Comparison of ENCODE assay signal across 11 cellular contexts in the genomic region with DNA sequence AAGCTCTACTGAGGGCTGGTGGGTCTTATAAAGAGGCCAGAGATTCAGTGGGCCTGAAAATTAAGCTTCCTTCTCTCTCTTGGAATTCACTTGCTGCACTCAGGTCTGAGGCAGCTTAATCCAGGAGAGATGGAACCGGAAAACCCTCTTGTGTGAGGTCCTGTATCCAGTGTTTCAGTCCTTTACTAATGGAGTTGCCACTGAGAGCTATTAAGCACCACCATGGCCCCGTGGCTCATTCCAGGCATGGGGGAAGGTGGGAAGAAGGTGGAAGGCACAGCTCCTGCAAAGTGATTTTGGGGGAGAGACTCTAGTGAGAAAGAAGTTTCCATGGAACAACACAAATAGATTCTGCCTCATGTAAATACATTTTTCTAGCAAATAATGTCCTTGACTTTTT. TPM values are rescaled to one million over a fixed set of nuclear protein-coding genes. Genes with fewer than 3 reads are reported as not detected.
"Had no signal": no experiment of that assay in that cellular context is flagged by ENCODE, and none has a peak within 500 bp of the region (broad histone marks: within the 10 kb centered on the region; RNA-seq: fewer than 3 reads in every experiment).

No MANE protein-coding gene starts in this region.

- H3K36me3 ChIP-seq: HAP-1 had no signal

- FAIRE-seq: HepG2 had no signal

- H3K27me3 Mint-ChIP-seq: IgD-negative memory B cell had no signal

- DNase-seq: GM23248, H7, HFFc6, KBM-7 had no signal

- H3K4me1 ChIP-seq: HAP-1 had no signal

- H3K27ac ChIP-seq: GM23248, HL-60 had no signal

- H3K4me3 Mint-ChIP-seq: HFFc6 had no signal

- H3K27ac Mint-ChIP-seq: HFFc6 had no signal

- H3K36me3 Mint-ChIP-seq: IgD-negative memory B cell had no signal

- H3K9me3 ChIP-seq: HAP-1 had no signal

- H3K9ac ChIP-seq: GM23248 had no signal

- H3K4me3 ChIP-seq: GM23248, HAP-1 had no signal

- H2AFZ ChIP-seq: GM23248 had no signal

- ATAC-seq: HCT116, HepG2 had no signal

RNA-seq across cellular contexts. Expression of a gene that starts 46.8 kb away (rescaled TPM):
- total RNA-seq: GM23248, H4, HepG2, HFFc6, HT1080 had no signal
- polyA plus RNA-seq: GM23248, HepG2, IgD-negative memory B cell had no signal
